Comparison of ENCODE assay signal across 13 cellular contexts in the genomic region with DNA sequence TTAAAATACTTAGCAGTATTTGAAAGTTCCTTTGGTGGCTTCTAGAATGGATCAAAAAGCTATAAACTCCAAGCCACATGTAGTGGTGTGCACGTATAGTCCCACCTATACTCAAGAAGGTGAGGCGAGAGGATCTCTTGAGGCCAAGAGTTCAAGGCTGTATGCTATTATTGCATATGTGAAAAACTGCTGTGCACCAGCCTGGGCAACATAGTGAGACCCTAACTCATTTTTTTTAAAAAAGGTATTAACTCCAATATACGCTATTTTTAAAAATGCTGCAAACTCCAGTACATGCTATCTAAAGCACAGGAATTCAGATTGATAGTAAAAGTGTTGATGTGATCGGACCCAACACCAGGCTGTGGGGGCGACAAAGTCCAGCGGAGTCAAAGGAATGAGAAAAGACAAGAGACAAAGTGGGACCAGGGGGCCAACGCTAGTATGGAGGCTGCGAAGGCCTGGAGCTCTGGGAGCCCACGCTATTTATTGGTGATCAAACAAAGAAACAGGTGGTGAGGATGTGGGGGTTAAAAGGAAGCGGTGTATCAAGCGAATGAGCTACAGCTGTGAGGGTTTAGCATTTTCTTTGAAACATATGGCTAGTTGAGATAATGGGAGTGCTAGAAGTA.
"Had no signal": no experiment of that assay in that cellular context is flagged by ENCODE, and none has a peak within 500 bp of the region (broad histone marks: within the 10 kb centered on the region; RNA-seq: fewer than 3 reads in every experiment).

No MANE protein-coding gene starts in this region.

- H3K27ac ChIP-seq: lower lobe of right lung, sigmoid colon had no signal

- H3K4me3 ChIP-seq: lower lobe of right lung, sigmoid colon had no signal

- ATAC-seq: activated T-cell treated with anti-CD3 and anti-CD28 coated beads, Interleukin-2, amount 50 U/mL, for 72 hours; lower lobe of right lung; stimulated activated naive B cell treated with anti-CD40 and anti-IgM and Interleukin-4, amounts not matched to agents 10 μg/mL and 1 μg/mL and 100 μg/mL, for 72 hours had no signal

- DNase-seq: activated CD4-positive, alpha-beta T cell treated with anti-CD3 and anti-CD28 coated beads, Interleukin-2, amount 10 ng/mL, durations not matched to agents 7 days and 5 days; activated effector memory CD4-positive, alpha-beta T cell treated with anti-CD3 and anti-CD28 coated beads, Interleukin-2, amount 50 U/mL, for 16 hours; activated T-cell treated with anti-CD3 and anti-CD28 coated beads, Interleukin-2, amount 50 U/mL, for 72 hours; foreskin melanocyte; hypothalamus; lower lobe of right lung; nucleus accumbens; sigmoid colon; stimulated activated CD4-positive, alpha-beta T cell treated with anti-CD3 and anti-CD28 coated beads, Interleukin-4, amount 100 ng/mL, for 4 hours; stimulated activated naive B cell treated with anti-CD40 and anti-IgM and Interleukin-4, amounts not matched to agents 10 μg/mL and 1 μg/mL and 100 μg/mL, for 72 hours had no signal

- H3K4me1 ChIP-seq: lower lobe of right lung had no signal

- H3K27ac Mint-ChIP-seq: activated CD4-positive, alpha-beta T cell treated with anti-CD3 and anti-CD28 coated beads, Interleukin-2, amount 10 ng/mL, durations not matched to agents 7 days and 5 days; nephron; stimulated activated naive B cell treated with anti-CD40 and anti-IgM and Interleukin-4, amounts not matched to agents 10 μg/mL and 1 μg/mL and 100 μg/mL, for 72 hours; T-helper 2 cell treated with Interferon-gamma antibody and Interleukin-4, amounts not matched to agents 5 μg/mL and 100 μg/mL, for 36 hours had no signal

- H3K4me3 Mint-ChIP-seq: activated CD4-positive, alpha-beta T cell treated with anti-CD3 and anti-CD28 coated beads, Interleukin-2, amount 10 ng/mL, durations not matched to agents 7 days and 5 days; activated naive CD4-positive, alpha-beta T cell treated with anti-CD3 and anti-CD28 coated beads, Interleukin-2, amount 50 U/mL, for 24 hours; activated T-cell treated with anti-CD3 and anti-CD28 coated beads, Interleukin-2, amount 50 U/mL, for 72 hours; nephron; stimulated activated naive B cell treated with anti-CD40 and anti-IgM and Interleukin-4, amounts not matched to agents 10 μg/mL and 1 μg/mL and 100 μg/mL, for 72 hours; T-helper 2 cell treated with Interferon-gamma antibody and Interleukin-4, amounts not matched to agents 5 μg/mL and 100 μg/mL, for 36 hours had no signal

- H3K27me3 ChIP-seq: sigmoid colon had no signal

- H3K27me3 Mint-ChIP-seq: activated CD4-positive, alpha-beta T cell treated with anti-CD3 and anti-CD28 coated beads, Interleukin-2, amount 10 ng/mL, durations not matched to agents 7 days and 5 days; activated naive CD4-positive, alpha-beta T cell treated with anti-CD3 and anti-CD28 coated beads, Interleukin-2, amount 50 U/mL, for 24 hours; stimulated activated naive B cell treated with anti-CD40 and anti-IgM and Interleukin-4, amounts not matched to agents 10 μg/mL and 1 μg/mL and 100 μg/mL, for 72 hours had no signal
